In genomic region chr2:68908392-68908970, GRCh38 we compare ENCODE assay signal across 8 cellular contexts. TPM values are rescaled to one million over a fixed set of nuclear protein-coding genes. Genes with fewer than 3 reads are reported as not detected.
DNase-seq lines count a peak whose midpoint lies in the region; ATAC-seq and TF ChIP-seq lines count a peak whose summit lies in the region.

No MANE protein-coding gene starts in this region.

- H3T11ph ChIP-seq in H9 (ENCODE audit: low read length): no peak overlapping the region

- no peak overlapping the region for H4K8ac ChIP-seq in H9 (replicated peaks; ENCODE audit: insufficient read length, low read depth, low read length)

- H3K9ac ChIP-seq in H9 (ENCODE audit: extremely low read depth, insufficient read length, low read length) (no peak overlapping the region), SK-N-MC (ENCODE audit: insufficient read length) (peak overlapping the region; percentile 24), iPS-20b (ENCODE audit: low read depth, low read length) (peak overlapping the region; percentile 47; the same call in 1 of the 2 replicates)

- H3K4me3 Mint-ChIP-seq in H9: no peak overlapping the region

- H2BK15ac ChIP-seq in H9 (ENCODE audit: low read depth, low read length): no peak overlapping the region

- H3K56ac ChIP-seq in H9 (ENCODE audit: insufficient read length, low read depth, low read length): no peak overlapping the region

- H2BK5ac ChIP-seq in H9 (ENCODE audit: insufficient read length, low read length): no peak overlapping the region

- no peak overlapping the region for H3K4me2 ChIP-seq in H9 (ENCODE audit: insufficient read depth, insufficient read length, low read length)

- peak overlapping the region; percentile 10; the same call in 1 of the 2 replicates for H3K14ac ChIP-seq in H9 (ENCODE audit: insufficient read depth, low read length)

- no peak overlapping the region for H4K5ac ChIP-seq in H9 (ENCODE audit: insufficient read length, low read depth, low read length)

- H3K27me3 Mint-ChIP-seq in H9 (ENCODE audit: low read depth): no peaks in the 10 kb centered on the region

- H3K36me3 ChIP-seq in SK-N-MC (ENCODE audit: insufficient read depth, low read length) (no peaks in the 10 kb centered on the region), iPS-20b (ENCODE audit: insufficient read depth, low read depth, low read length) (no peaks in the 10 kb centered on the region)

- peak overlapping the region in 1 of 3 experiments; percentile 78; a peak in 2 of 7 replicates for H3K27ac Mint-ChIP-seq in H9
- peak overlapping the region; percentile 92 to 97 for H3K27ac Mint-ChIP-seq in activated naive CD4-positive, alpha-beta T cell treated with anti-CD3 and anti-CD28 coated beads, Interleukin-2, amount 50 U/mL, for 72 hours

- H3K4me1 ChIP-seq in H9 (ENCODE audit: insufficient read depth, low read length): peaks cover 5% of the 10 kb centered on the region
- peaks cover 18% of the 10 kb centered on the region for H3K4me1 ChIP-seq in iPS-20b (ENCODE audit: insufficient read depth, low read length)

- H3K9me3 Mint-ChIP-seq in H9: peaks cover 3 to 15% of the 10 kb centered on the region in 2 experiments; a peak in 2 of 5 replicates
- H3K9me3 Mint-ChIP-seq in activated naive CD4-positive, alpha-beta T cell treated with anti-CD3 and anti-CD28 coated beads, Interleukin-2, amount 50 U/mL, for 72 hours: no peaks in the 10 kb centered on the region

- TF ChIP-seq CTCF in H9 (conservative IDR thresholded peaks at IDR 0.05) (no peak), LNCaP clone FGC (IDR thresholded peaks at IDR 0.05; ENCODE audit: control insufficient read depth, extremely low read depth, insufficient read depth) (no peak)

- H2BK120ac ChIP-seq in H9 (ENCODE audit: low read depth, low read length, poor library complexity, severe bottlenecking): no peak overlapping the region

- no peak overlapping the region for H2AK5ac ChIP-seq in H9 (ENCODE audit: insufficient read length, low read length)

- peaks cover 17 to 20% of the 10 kb centered on the region in 2 experiments for H3K4me1 Mint-ChIP-seq in H9

- H3K18ac ChIP-seq in H9 (ENCODE audit: insufficient read length, low read depth, low read length): peak overlapping the region; percentile 61

- no peaks in the 10 kb centered on the region for H3K79me2 ChIP-seq in H9 (ENCODE audit: insufficient read depth, low read length)

- no peaks in the 10 kb centered on the region for H3K23me2 ChIP-seq in H9 (ENCODE audit: insufficient read length, low read depth, low read length, poor library complexity, severe bottlenecking)

- H3K27me3 ChIP-seq in H9 (ENCODE audit: insufficient read depth, low read length) (no peaks in the 10 kb centered on the region), iPS-20b (ENCODE audit: insufficient read depth, low read length) (no peaks in the 10 kb centered on the region)

- ATAC-seq in activated naive CD4-positive, alpha-beta T cell treated with anti-CD3 and anti-CD28 coated beads, Interleukin-2, amount 50 U/mL, for 72 hours: peak; percentile 91 to 96

- H4K91ac ChIP-seq in H9 (ENCODE audit: insufficient read length, low read depth, low read length): no peak overlapping the region

- no peak overlapping the region; the same call in 1 of the 2 replicates for H3K4ac ChIP-seq in H9 (ENCODE audit: low read depth, low read length)

- H3K4me3 ChIP-seq in LNCaP clone FGC (ENCODE audit: low read depth, low read length) (no peak overlapping the region), SK-N-MC (no peak overlapping the region), iPS-20b (ENCODE audit: low read length) (no peak overlapping the region)

- no peak overlapping the region for H2AFZ ChIP-seq in H9 (ENCODE audit: low read length)

- H2BK12ac ChIP-seq in H9 (ENCODE audit: insufficient read length, low read depth, low read length): no peak overlapping the region

- DNase-seq in GM03348 (ENCODE audit: low spot score) (peak; percentile 68), H9 (peak; percentile 72), LNCaP clone FGC (ENCODE audit: low read depth) (peak; percentile 62), SK-N-MC (ENCODE audit: low read depth, low spot score) (peak; percentile 44), GOT3 (lab: John Stamatoyannopoulos, UW) (no peak)
- DNase-seq in activated naive CD4-positive, alpha-beta T cell treated with anti-CD3 and anti-CD28 coated beads, Interleukin-2, amount 50 U/mL, for 72 hours (ENCODE audit: low spot score in 2 of 2): peak; percentile 72 to 80
- DNase-seq in stimulated activated CD4-positive, alpha-beta T cell treated with anti-CD3 and anti-CD28 coated beads, Interleukin-4, amount 100 ng/mL, for 48 hours (ENCODE audit: low read depth in 2 of 2): peak; percentile 60 to 76

- no peaks in the 10 kb centered on the region for H3K79me1 ChIP-seq in H9 (ENCODE audit: insufficient read depth, low read depth, low read length, poor library complexity, severe bottlenecking)

- H4K20me1 ChIP-seq in H9 (ENCODE audit: control insufficient read depth, insufficient read depth, insufficient read length): no peaks in the 10 kb centered on the region

- peaks cover 0 to 10% (median 0%) of the 10 kb centered on the region in 3 experiments; a peak in 1 of 7 replicates for H3K36me3 Mint-ChIP-seq in H9 (ENCODE audit: insufficient read depth in 1 of 3, low read depth in 3 of 3)
- peaks cover 0 to 5% of the 10 kb centered on the region in 2 donors for H3K36me3 Mint-ChIP-seq in activated naive CD4-positive, alpha-beta T cell treated with anti-CD3 and anti-CD28 coated beads, Interleukin-2, amount 50 U/mL, for 72 hours

- peak overlapping the region; percentile 76 for H2BK20ac ChIP-seq in H9 (ENCODE audit: low read depth, low read length, poor library complexity, severe bottlenecking)

- no peak overlapping the region for H3K27ac ChIP-seq in H9 (ENCODE audit: insufficient read length, low read depth, low read length)
- H3K27ac ChIP-seq in SK-N-MC: peak overlapping the region; percentile 81
- peak overlapping the region; percentile 39 for H3K27ac ChIP-seq in iPS-20b (ENCODE audit: low read length)

- no peak overlapping the region for H3K23ac ChIP-seq in H9 (ENCODE audit: insufficient read length, low read depth, low read length)

- no CpG with 5 or more reads among the region's 5 CpGs for WGBS in H9 (ENCODE audit: extremely low coverage, insufficient read length, low lambda C conversion rate)

- H3K9me3 ChIP-seq in H9 (ENCODE audit: control insufficient read depth, low read depth, low read length) (no peaks in the 10 kb centered on the region), SK-N-MC (ENCODE audit: low read depth, low read length) (no peaks in the 10 kb centered on the region), iPS-20b (ENCODE audit: insufficient read depth, low read depth, low read length) (no peaks in the 10 kb centered on the region)

RNA-seq across cellular contexts. Expression of gene BMP10, which starts 37.3 kb away (rescaled TPM):
- total RNA-seq in H9 (2021): not detected in 2 replicates
- total RNA-seq in activated naive CD4-positive, alpha-beta T cell treated with anti-CD3 and anti-CD28 coated beads, Interleukin-2, amount 50 U/mL, for 72 hours: not detected

RNA-seq across cellular contexts. Expression of gene GKN2, which starts 44.2 kb away (rescaled TPM):
- total RNA-seq in H9 (2021): not detected in 2 replicates
- not detected for total RNA-seq in activated naive CD4-positive, alpha-beta T cell treated with anti-CD3 and anti-CD28 coated beads, Interleukin-2, amount 50 U/mL, for 72 hours
